22 cellular contexts compared by ENCODE assay signal in genomic region chrX:153537526-153538295, GRCh38. TPM values are rescaled to one million over a fixed set of nuclear protein-coding genes. Genes with fewer than 3 reads are reported as not detected.
DNase-seq lines count a peak whose midpoint lies in the region; FAIRE-seq and TF ChIP-seq lines count a peak whose summit lies in the region.
"Had no signal": no experiment of that assay in that cellular context is flagged by ENCODE, and none has a peak within 500 bp of the region (broad histone marks: within the 10 kb centered on the region; RNA-seq: fewer than 3 reads in every experiment).

No MANE protein-coding gene starts in this region.

- no peaks in the 10 kb centered on the region for H3K36me3 Mint-ChIP-seq in glutamatergic neuron (ENCODE audit: unreplicated experiment)
- no peaks in the 10 kb centered on the region for H3K36me3 Mint-ChIP-seq in activated CD4-positive, alpha-beta T cell treated with anti-CD3 and anti-CD28 coated beads, Interleukin-2, amount 10 ng/mL, durations not matched to agents 7 days and 5 days (ENCODE audit: low read depth)
- H3K36me3 Mint-ChIP-seq: CD14-positive monocyte, immature natural killer cell had no signal

- H3K4me3 Mint-ChIP-seq in glutamatergic neuron (ENCODE audit: unreplicated experiment), result no peak overlapping the region
- no peak overlapping the region for H3K4me3 Mint-ChIP-seq in activated CD4-positive, alpha-beta T cell treated with anti-CD3 and anti-CD28 coated beads, Interleukin-2, amount 10 ng/mL, durations not matched to agents 7 days and 5 days
- H3K4me3 Mint-ChIP-seq: CD14-positive monocyte, immature natural killer cell had no signal

- TF ChIP-seq CTCF in glutamatergic neuron (IDR thresholded peaks at IDR 0.05; ENCODE audit: partially characterized antibody, unreplicated experiment) (no peak), GM13977 (IDR thresholded peaks at IDR 0.05; ENCODE audit: extremely low read depth, insufficient read depth, missing control alignments) (no peak)

- TF ChIP-seq POLR2A in GM12891 (IDR thresholded peaks at IDR 0.05; ENCODE audit: low read depth, low read length), result no peak

- H3K9me3 Mint-ChIP-seq in glutamatergic neuron (ENCODE audit: unreplicated experiment), result peaks cover 8% of the 10 kb centered on the region
- no peaks in the 10 kb centered on the region for H3K9me3 Mint-ChIP-seq in activated CD4-positive, alpha-beta T cell treated with anti-CD3 and anti-CD28 coated beads, Interleukin-2, amount 10 ng/mL, durations not matched to agents 7 days and 5 days
- H3K9me3 Mint-ChIP-seq: immature natural killer cell had no signal

- POLR2A ChIA-PET in activated CD4-positive, alpha-beta T cell treated with anti-CD3 and anti-CD28 coated beads, Interleukin-2, amount 10 ng/mL, durations not matched to agents 7 days and 5 days (lab: Charles Lee), result no interaction called here

- in situ Hi-C loops in GM13977 (cut with MboI; ENCODE audit: low pct_unique_long_range_greater_than_20kb, low sequenced_read_pairs, unreplicated experiment), result no loop called here

- CTCF ChIA-PET in activated CD4-positive, alpha-beta T cell treated with anti-CD3 and anti-CD28 coated beads, Interleukin-2, amount 10 ng/mL, durations not matched to agents 7 days and 5 days (lab: Charles Lee), result interaction anchor here (2.0 kb wide), 1 partner anchor 130 kb away, joined by 13 read pairs; no protein-coding TSS in a partner anchor

- peaks cover 7% of the 10 kb centered on the region for H3K4me1 Mint-ChIP-seq in glutamatergic neuron (ENCODE audit: low read depth, unreplicated experiment)
- H3K4me1 Mint-ChIP-seq in activated CD4-positive, alpha-beta T cell treated with anti-CD3 and anti-CD28 coated beads, Interleukin-2, amount 10 ng/mL, durations not matched to agents 7 days and 5 days, result no peaks in the 10 kb centered on the region
- H3K4me1 Mint-ChIP-seq: CD14-positive monocyte, immature natural killer cell had no signal

- H3K27me3 Mint-ChIP-seq in glutamatergic neuron (ENCODE audit: unreplicated experiment), result peaks cover 2% of the 10 kb centered on the region
- H3K27me3 Mint-ChIP-seq in activated CD4-positive, alpha-beta T cell treated with anti-CD3 and anti-CD28 coated beads, Interleukin-2, amount 10 ng/mL, durations not matched to agents 7 days and 5 days, result no peaks in the 10 kb centered on the region

- H3K27ac Mint-ChIP-seq in glutamatergic neuron (ENCODE audit: unreplicated experiment), result peak overlapping the region; percentile 93
- H3K27ac Mint-ChIP-seq in activated CD4-positive, alpha-beta T cell treated with anti-CD3 and anti-CD28 coated beads, Interleukin-2, amount 10 ng/mL, durations not matched to agents 7 days and 5 days, result no peak overlapping the region
- H3K27ac Mint-ChIP-seq: CD14-positive monocyte, immature natural killer cell had no signal

- DNase-seq in DMS 273 treated with DMSO at 0.1 percent for 48 hours (lab: John Stamatoyannopoulos, UW) (peak; percentile 84), NCI-H187 treated with DMSO at 0.1 percent for 48 hours (lab: John Stamatoyannopoulos, UW) (peak; percentile 42), NCI-H69 (lab: John Stamatoyannopoulos, UW) (peak; percentile 63), glutamatergic neuron (peak; percentile 59), GM13977 (ENCODE audit: low spot score) (no peak), GM19240 (ENCODE audit: insufficient read length, low spot score) (no peak), GM12891 (ENCODE audit: insufficient read length, low spot score) (no peak)
- DNase-seq in activated CD4-positive, alpha-beta T cell treated with anti-CD3 and anti-CD28 coated beads, Interleukin-2, amount 10 ng/mL, durations not matched to agents 7 days and 5 days, result no peak
- DNase-seq: activated CD4-positive, alpha-beta T cell treated with anti-CD3 and anti-CD28 coated beads, Interleukin-2, amount 50 U/mL, for 48 hours; activated naive CD4-positive, alpha-beta T cell; activated T-cell treated with anti-CD3 and anti-CD28 coated beads for 4 hours; DND-41; heart right ventricle; immature natural killer cell; lower lobe of right lung; NCI-H146; RPMI8226 had no signal

- no peak for FAIRE-seq in GM12891 (lab: Jason Lieb, UNC)
- FAIRE-seq: GM18507, H54 had no signal

TF ChIP-seq in GM12891, 5 proteins besides CTCF, POLR2A, EP300 and RAD21:
- TF ChIP-seq PAX5 (IDR thresholded peaks at IDR 0.05; ENCODE audit: insufficient read depth, low read length, severe bottlenecking) (no peak), POLR2AphosphoS5 (IDR thresholded peaks at IDR 0.05; ENCODE audit: low read depth, low read length) (no peak), POU2F2 (IDR thresholded peaks at IDR 0.05; ENCODE audit: low read depth, low read length) (no peak), TAF1 (IDR thresholded peaks at IDR 0.05; ENCODE audit: low read depth, low read length) (no peak), SPI1 (IDR thresholded peaks at IDR 0.05; ENCODE audit: low read depth, low read length) (no peak)

RNA-seq across cellular contexts. Expression of gene ATP2B3, which starts 20.3 kb away (rescaled TPM):
- total RNA-seq in glutamatergic neuron (ENCODE audit: unreplicated experiment), result 68.0 TPM
- polyA plus RNA-seq in GM12891 (2012; ENCODE audit: low read depth, missing spikeins), result 0.03 TPM
- total RNA-seq in activated CD4-positive, alpha-beta T cell treated with anti-CD3 and anti-CD28 coated beads, Interleukin-2, amount 10 ng/mL, durations not matched to agents 7 days and 5 days, result under 1 TPM in 1 of 2 experiments, not detected in 1; 0.05 TPM
- total RNA-seq: fibroblast of lung, heart right ventricle, lower lobe of right lung, ureter had no signal
- polyA plus RNA-seq: CD14-positive monocyte, fibroblast of lung, heart right ventricle, immature natural killer cell had no signal

RNA-seq across cellular contexts. Expression of gene BGN, which starts 42.9 kb away (rescaled TPM):
- 0.56 TPM for total RNA-seq in glutamatergic neuron (ENCODE audit: unreplicated experiment)
- polyA plus RNA-seq in GM12891 (2012; ENCODE audit: low read depth, missing spikeins), result not detected
- total RNA-seq in activated CD4-positive, alpha-beta T cell treated with anti-CD3 and anti-CD28 coated beads, Interleukin-2, amount 10 ng/mL, durations not matched to agents 7 days and 5 days, result not detected
- polyA plus RNA-seq: CD14-positive monocyte, immature natural killer cell had no signal

Comparison
In these comparisons a context has a peak if more than half of its experiments do, and no peak if none do; other contexts are left out.
1. DNase-seq: peak in DMS 273 treated with DMSO at 0.1 percent for 48 hours (single experiment), NCI-H187 treated with DMSO at 0.1 percent for 48 hours (single experiment), NCI-H69 (single experiment) and glutamatergic neuron (single experiment); none in GM13977 (single experiment), GM19240 (single experiment), GM12891 (single experiment) and activated CD4-positive, alpha-beta T cell treated with anti-CD3 and anti-CD28 coated beads, Interleukin-2, amount 10 ng/mL, durations not matched to agents 7 days and 5 days (single experiment).
2. RNA of gene ATP2B3, which starts 20.3 kb away (total RNA-seq): 68.0 TPM in glutamatergic neuron (single experiment); 0.05 TPM in activated CD4-positive, alpha-beta T cell treated with anti-CD3 and anti-CD28 coated beads, Interleukin-2, amount 10 ng/mL, durations not matched to agents 7 days and 5 days; every median in the first group is over 10 times any median in the second.